ENCODE assay signal across 8 cellular contexts in genomic region chr3:107543666-107544065, GRCh38. TPM values are rescaled to one million over a fixed set of nuclear protein-coding genes. Genes with fewer than 3 reads are reported as not detected.
DNase-seq lines count a peak whose midpoint lies in the region; ATAC-seq and TF ChIP-seq lines count a peak whose summit lies in the region.
"Had no signal": no experiment of that assay in that cellular context is flagged by ENCODE, and none has a peak within 500 bp of the region (broad histone marks: within the 10 kb centered on the region; RNA-seq: fewer than 3 reads in every experiment).

No MANE protein-coding gene starts in this region.

- no peaks in the 10 kb centered on the region for H3K9me3 ChIP-seq in neural cell (ENCODE audit: low read length)

- H3K36me3 ChIP-seq in neural cell (ENCODE audit: insufficient read depth, low read length): no peaks in the 10 kb centered on the region

- no peaks in the 10 kb centered on the region for H3K27me3 ChIP-seq in neural cell (ENCODE audit: insufficient read depth, low read depth, low read length)

- H4K20me1 ChIP-seq in neural cell (ENCODE audit: insufficient read depth): no peaks in the 10 kb centered on the region

- ATAC-seq in HG03432 (IDR thresholded peaks at IDR 0.05; ENCODE audit: unreplicated experiment): no peak
- no peak for ATAC-seq in GM18873 (IDR thresholded peaks at IDR 0.05; ENCODE audit: low FRiP score, unreplicated experiment)

- DNase-seq in GM10266 (ENCODE audit: extremely low spot score) (no peak), M059J (ENCODE audit: low read depth) (peak; percentile 7), caudate nucleus (lab: John Stamatoyannopoulos, UW) (peak in 3 of 61 donors; percentile 3 to 12 (median 3)), NCI-H510A treated with DMSO at 0.1 percent for 48 hours (lab: John Stamatoyannopoulos, UW) (no peak)
- DNase-seq: T-helper 9 cell had no signal

- H3F3A ChIP-seq in neural cell (ENCODE audit: insufficient read depth, low read length, poor library complexity, severe bottlenecking): no peaks in the 10 kb centered on the region

- no peak for TF ChIP-seq EP300 in neural cell (conservative IDR thresholded peaks at IDR 0.05; ENCODE audit: poor library complexity, severe bottlenecking)

- no peak overlapping the region for H2AFZ ChIP-seq in neural cell (ENCODE audit: low read depth, low read length)

- no peak overlapping the region for H3K4me3 ChIP-seq in neural cell (ENCODE audit: low read length)

- peak overlapping the region; percentile 28 for H3K27ac ChIP-seq in caudate nucleus (ENCODE audit: low read depth, low read length)
- no peak overlapping the region for H3K27ac ChIP-seq in neural cell (ENCODE audit: low read length)

- H3K79me2 ChIP-seq in neural cell (replicated peaks; ENCODE audit: insufficient read depth, low read length): no peaks in the 10 kb centered on the region

- peak; percentile 10 for TF ChIP-seq CTCF in GM10266 (IDR thresholded peaks at IDR 0.05; ENCODE audit: control insufficient read depth, insufficient read depth, low read depth, missing control alignments)
- TF ChIP-seq CTCF in neural cell (IDR thresholded peaks at IDR 0.05; ENCODE audit: poor library complexity, severe bottlenecking): peak; percentile 33

- no peak overlapping the region for H3K4me2 ChIP-seq in neural cell (ENCODE audit: low read length)

- H3K9ac ChIP-seq in neural cell (ENCODE audit: low read length): no peak overlapping the region

- TF ChIP-seq RAD21 in neural cell (conservative IDR thresholded peaks at IDR 0.05): peak; percentile 21

- no peaks in the 10 kb centered on the region for H3K9me2 ChIP-seq in neural cell (ENCODE audit: insufficient read depth, low read length)

TF ChIP-seq in neural cell, 6 proteins besides CTCF, POLR2A, EP300 and RAD21:
- TF ChIP-seq TAF1 (IDR thresholded peaks at IDR 0.05; ENCODE audit: low read depth) (no peak), EZH2 (IDR thresholded peaks at IDR 0.05; ENCODE audit: borderline replicate concordance, insufficient read depth, low read length, poor library complexity, severe bottlenecking) (no peak), MXI1 (conservative IDR thresholded peaks at IDR 0.05; ENCODE audit: poor library complexity, severe bottlenecking) (no peak), REST (IDR thresholded peaks at IDR 0.05; ENCODE audit: borderline replicate concordance) (no peak), SMC3 (conservative IDR thresholded peaks at IDR 0.05; ENCODE audit: poor library complexity) (no peak), POLR2AphosphoS5 (IDR thresholded peaks at IDR 0.05) (no peak)

RNA-seq across cellular contexts. Expression of gene BBX, which starts 20.9 kb away (rescaled TPM):
- total RNA-seq in M059J (2014; rRNA removed; shearing (Covaris generic)): 55.4 and 81.8 TPM in 2 replicates
- polyA plus RNA-seq in neural cell: 23.8 and 24.8 TPM in 2 replicates
- polyA minus RNA-seq in neural cell: 56.7 and 73.7 TPM in 2 replicates
